33 cellular contexts compared by ENCODE assay signal in the genomic region with DNA sequence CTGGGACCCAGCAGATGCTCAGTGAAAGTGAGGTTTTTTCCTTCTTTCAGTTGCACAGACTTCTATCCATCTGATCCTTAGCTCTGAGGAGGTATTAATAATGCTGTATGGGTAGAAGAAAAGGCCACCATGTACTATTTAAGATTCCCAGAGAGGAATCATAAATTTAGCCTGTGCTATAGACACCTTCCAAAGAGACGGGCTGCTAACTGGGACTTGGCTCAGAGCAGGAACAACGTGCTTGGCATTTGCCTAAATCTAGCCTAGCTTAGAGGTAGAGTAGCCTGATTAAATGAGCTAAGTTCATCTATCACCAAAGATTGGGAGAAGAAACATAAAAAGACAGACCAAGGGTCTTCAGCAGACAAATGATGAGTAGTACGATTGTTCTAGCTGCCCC.
DNase-seq lines count a peak whose midpoint lies in the region; TF ChIP-seq lines count a peak whose summit lies in the region.
"Had no signal": no experiment of that assay in that cellular context is flagged by ENCODE, and none has a peak within 500 bp of the region (broad histone marks: within the 10 kb centered on the region; RNA-seq: fewer than 3 reads in every experiment).

No MANE protein-coding gene starts in this region.

- no peaks in the 10 kb centered on the region for H3K9me3 Mint-ChIP-seq in MCF 10A (ENCODE audit: unreplicated experiment)
- H3K9me3 Mint-ChIP-seq: CD4-positive, alpha-beta T cell; CD8-positive, alpha-beta T cell had no signal

- no peaks in the 10 kb centered on the region for H3K4me1 Mint-ChIP-seq in MCF 10A (ENCODE audit: insufficient read depth, unreplicated experiment)
- H3K4me1 Mint-ChIP-seq: B cell; CD14-positive monocyte; CD4-positive, alpha-beta memory T cell; CD4-positive, CD25-positive, alpha-beta regulatory T cell; CD8-positive, alpha-beta memory T cell had no signal

- no peak overlapping the region for H3K4me3 Mint-ChIP-seq in MCF 10A (ENCODE audit: unreplicated experiment)
- H3K4me3 Mint-ChIP-seq: B cell; CD14-positive monocyte; CD4-positive, alpha-beta memory T cell; CD4-positive, alpha-beta T cell; CD4-positive, CD25-positive, alpha-beta regulatory T cell; CD8-positive, alpha-beta memory T cell; CD8-positive, alpha-beta T cell had no signal

- BruUV-seq in MCF 10A (replicated peaks; lab: Mats Ljungman, UMichigan), result no TSS peak

- intact Hi-C loops in MCF 10A (cut with micrococcal nuclease), result no loop called here

- no peak overlapping the region for H3K27ac Mint-ChIP-seq in MCF 10A (ENCODE audit: low read depth, unreplicated experiment)
- H3K27ac Mint-ChIP-seq: B cell; CD14-positive monocyte; CD4-positive, alpha-beta memory T cell; CD4-positive, alpha-beta T cell; CD4-positive, CD25-positive, alpha-beta regulatory T cell; CD8-positive, alpha-beta memory T cell; CD8-positive, alpha-beta T cell had no signal

- no peaks in the 10 kb centered on the region for H3K36me3 Mint-ChIP-seq in MCF 10A (ENCODE audit: insufficient read depth, unreplicated experiment)
- H3K36me3 Mint-ChIP-seq: CD14-positive monocyte; CD4-positive, alpha-beta memory T cell; CD4-positive, CD25-positive, alpha-beta regulatory T cell; CD8-positive, alpha-beta memory T cell; CD8-positive, alpha-beta T cell had no signal

- no peaks in the 10 kb centered on the region for H3K27me3 Mint-ChIP-seq in MCF 10A (ENCODE audit: insufficient read depth, unreplicated experiment)
- H3K27me3 Mint-ChIP-seq: CD4-positive, alpha-beta memory T cell; CD4-positive, alpha-beta T cell; CD4-positive, CD25-positive, alpha-beta regulatory T cell; CD8-positive, alpha-beta memory T cell had no signal

- no peak for TF ChIP-seq CTCF in MCF 10A (IDR thresholded peaks at IDR 0.05; ENCODE audit: unreplicated experiment)

- peak; percentile 22 for DNase-seq in middle frontal gyrus (ENCODE audit: extremely low spot score, low spot score)
- DNase-seq in superior temporal gyrus (ENCODE audit: extremely low spot score), result peak; percentile 47
- no peak for DNase-seq in NOMO-1 (lab: John Stamatoyannopoulos, UW; ENCODE audit: unreplicated experiment in 2 of 2)
- no peak for DNase-seq in MCF 10A (ENCODE audit: unreplicated experiment)
- no peak for DNase-seq in SW480 (ENCODE audit: low spot score)
- DNase-seq: 8988T; ACHN; AML-193; BE2C; C1 segment of cervical spinal cord; Caco-2; Calu3; CD4-positive, alpha-beta memory T cell; CD4-positive, alpha-beta T cell; CD4-positive, CD25-positive, alpha-beta regulatory T cell; CD8-positive, alpha-beta memory T cell; CD8-positive, alpha-beta T cell; COR-L47; DMS 273 treated with DMSO at 0.1 percent for 48 hours; DMS153; DMS53; DMS79; DMS79 treated with DMSO at 0.1 percent for 48 hours; DND-41; EL had no signal

- POLR2A ChIA-PET in MCF 10A (lab: Yijun Ruan, JAX), result no interaction called here

- CTCF ChIA-PET in MCF 10A (lab: Yijun Ruan, JAX), result interaction anchor here (0.6 kb wide), 1 partner anchor 540 kb away, joined by 3 read pairs; no protein-coding TSS in a partner anchor

- H3K27ac ChIP-seq in angular gyrus (ENCODE audit: low read depth, low read length), result peak overlapping the region; percentile 65
- H3K27ac ChIP-seq: 22Rv1; A549; BLaER1; BLaER1 treated with 17β-estradiol and CSF1 and Interleukin-3, amounts not matched to agents 10 nM and 100 nM; C4-2B had no signal

Comparison
In these comparisons a context has a peak if more than half of its experiments do, and no peak if none do; other contexts are left out.
1. DNase-seq: peak in middle frontal gyrus (single experiment) and superior temporal gyrus (single experiment); none in NOMO-1 (0 of 2), MCF 10A (single experiment) and SW480 (single experiment).